ENCODE assay signal across 9 cellular contexts in the genomic region with DNA sequence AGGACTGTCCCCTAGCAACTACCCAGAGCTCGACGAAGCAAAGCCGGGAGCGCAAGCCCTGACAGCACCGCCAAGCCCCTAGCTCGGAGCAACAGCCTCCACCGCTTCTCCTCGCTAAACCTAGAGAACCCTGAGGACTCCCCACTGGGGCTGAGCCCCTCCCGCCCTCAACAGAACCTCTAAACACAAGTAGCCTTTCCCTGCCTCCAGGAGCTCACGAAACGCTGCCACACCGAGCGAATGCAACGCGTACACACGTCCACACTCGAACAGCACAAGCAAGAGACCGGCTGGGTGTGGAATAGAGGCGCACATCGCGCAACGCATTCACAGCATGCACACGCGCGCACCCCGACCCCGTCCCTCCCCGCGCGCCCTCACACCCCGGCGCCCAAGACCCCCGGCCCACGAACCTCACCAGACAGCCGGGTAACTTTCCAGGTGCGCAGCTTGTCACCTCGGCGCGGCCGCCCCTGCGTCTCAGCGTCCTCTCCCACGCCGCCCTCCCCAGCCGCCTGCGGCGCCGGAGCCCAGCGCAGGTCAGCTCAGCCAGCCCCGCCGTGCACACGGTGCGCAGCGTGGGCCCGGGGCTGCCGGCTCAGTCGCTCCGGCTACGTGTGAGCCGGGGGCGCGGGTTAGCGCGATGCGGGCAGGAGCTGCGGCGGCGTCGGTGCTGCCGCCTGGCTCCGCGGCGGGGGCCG. TPM values are rescaled to one million over a fixed set of nuclear protein-coding genes. Genes with fewer than 3 reads are reported as not detected.
DNase-seq lines count a peak whose midpoint lies in the region; ATAC-seq, FAIRE-seq and TF ChIP-seq lines count a peak whose summit lies in the region.
"Had no signal": no experiment of that assay in that cellular context is flagged by ENCODE, and none has a peak within 500 bp of the region (broad histone marks: within the 10 kb centered on the region; RNA-seq: fewer than 3 reads in every experiment).

No MANE protein-coding gene starts in this region.

- H2AFZ ChIP-seq in fibroblast of lung (ENCODE audit: low read length) (peak overlapping the region; percentile 90), HepG2 (ENCODE audit: low read length) (no peak overlapping the region)

- H3K4me3 ChIP-seq in fibroblast of lung (replicated peaks in 1 of 4; ENCODE audit: control extremely low read depth in 1 of 4, insufficient read depth in 1 of 4, low read depth in 3 of 4, low read length in 4 of 4) (peak overlapping the region; percentile 60 to 77 (median 68)), HepG2 (replicated peaks in 1 of 3; ENCODE audit: insufficient read depth in 1 of 3, low read depth in 2 of 3, low read length in 3 of 3) (no peak overlapping the region)

- TF ChIP-seq POLR2A in HepG2 (IDR thresholded peaks at IDR 0.05; ENCODE audit: insufficient read depth in 1 of 2, low read depth in 2 of 2, low read length in 2 of 2): no peak

- intact Hi-C loops in HepG2 (cut with micrococcal nuclease; ENCODE audit: unreplicated experiment): no loop called here

- H3K27ac ChIP-seq in RWPE1 (no peak overlapping the region), fibroblast of lung (ENCODE audit: insufficient read depth, low read length) (peak overlapping the region; percentile 42), HepG2 (ENCODE audit: extremely low read length, insufficient read depth, low read length) (no peak overlapping the region)

- ATAC-seq in omental fat pad (ENCODE audit: low FRiP score): peak; percentile 73
- ATAC-seq in HepG2: no peak
- ATAC-seq in GM19467 (IDR thresholded peaks at IDR 0.05; ENCODE audit: unreplicated experiment): no peak
- ATAC-seq in HG03342 (IDR thresholded peaks at IDR 0.05; ENCODE audit: unreplicated experiment): no peak
- no peak for ATAC-seq in HG02852 (IDR thresholded peaks at IDR 0.05; ENCODE audit: unreplicated experiment)

- no peaks in the 10 kb centered on the region for H3K36me3 ChIP-seq in fibroblast of lung (ENCODE audit: control insufficient read depth, insufficient read depth, low read length)
- H3K36me3 ChIP-seq in HepG2 (replicated peaks in 1 of 2; ENCODE audit: control insufficient read depth in 1 of 2, insufficient read depth in 2 of 2, low read length in 2 of 2): no peaks in the 10 kb centered on the region

- H3K79me2 ChIP-seq in fibroblast of lung (ENCODE audit: control insufficient read depth, insufficient read depth, low read length): peaks cover 10% of the 10 kb centered on the region
- no peaks in the 10 kb centered on the region for H3K79me2 ChIP-seq in HepG2 (ENCODE audit: insufficient read depth, low read length)

- H3K27me3 ChIP-seq in fibroblast of lung (ENCODE audit: control insufficient read depth, insufficient read depth, low read length) (no peaks in the 10 kb centered on the region), HepG2 (ENCODE audit: control insufficient read depth in 1 of 2, insufficient read depth in 2 of 2, low read length in 2 of 2) (peaks cover 0 to 11% of the 10 kb centered on the region in 2 experiments; a peak in 1 of 5 replicates)

- peak overlapping the region; percentile 61 for H3K9ac ChIP-seq in fibroblast of lung (ENCODE audit: insufficient read depth, low read length)
- no peak overlapping the region for H3K9ac ChIP-seq in HepG2 (ENCODE audit: insufficient read depth, low read depth, low read length)

- 54% methylated on average over 43 of the region's 74 CpGs for WGBS in HepG2 (ENCODE audit: low lambda C conversion rate)

- FAIRE-seq in HepG2 (lab: Jason Lieb, UNC): no peak
- FAIRE-seq: endothelial cell of umbilical vein had no signal

- in situ Hi-C loops in HepG2 (cut with HindIII; ENCODE audit: extremely low pct_ligation_motif_present, low pct_unique_long_range_greater_than_20kb): no loop called here

- CTCF ChIA-PET in RWPE1 (lab: Yijun Ruan, JAX): interaction anchor here (0.6 kb wide), 1 partner anchor 107 kb away, joined by 3 read pairs; no protein-coding TSS in a partner anchor
- CTCF ChIA-PET in HepG2 (lab: Yijun Ruan, JAX; ENCODE audit: low intra/inter-chr PET ratio, low total read pairs): no interaction called here

- H3K4me1 ChIP-seq in fibroblast of lung (ENCODE audit: control insufficient read depth, extremely low read depth, insufficient read depth, low read length): peaks cover 2% of the 10 kb centered on the region
- H3K4me1 ChIP-seq in HepG2 (ENCODE audit: insufficient read depth, low read length): no peaks in the 10 kb centered on the region

- TF ChIP-seq EP300 in HepG2 (IDR thresholded peaks at IDR 0.05; ENCODE audit: low read depth in 2 of 2, low read length in 2 of 2) (no peak), HepG2 (CRISPR knock-in tag; IDR thresholded peaks at IDR 0.05; ENCODE audit: borderline replicate concordance) (no peak)

- no peaks in the 10 kb centered on the region for H4K20me1 ChIP-seq in fibroblast of lung (ENCODE audit: control insufficient read depth, extremely low read depth, insufficient read depth, low read length)
- no peaks in the 10 kb centered on the region for H4K20me1 ChIP-seq in HepG2 (ENCODE audit: insufficient read depth, low read length)

- BruUV-seq in HepG2 (replicated peaks; lab: Mats Ljungman, UMichigan): no TSS peak

- POLR2A ChIA-PET in RWPE1 (lab: Yijun Ruan, JAX; ENCODE audit: low non-redundant PET): no interaction called here
- POLR2A ChIA-PET in HepG2 (lab: Yijun Ruan, JAX): no interaction called here

- TF ChIP-seq CTCF in RWPE1 (conservative IDR thresholded peaks at IDR 0.05; ENCODE audit: low read depth) (no peak), fibroblast of lung (conservative IDR thresholded peaks at IDR 0.05 in 1 of 2, IDR thresholded peaks at IDR 0.05 in 1 of 2; ENCODE audit: low read depth in 1 of 2, low read length in 2 of 2) (no peak), omental fat pad (IDR thresholded peaks at IDR 0.05) (no peak), HepG2 (CRISPR knock-in tag; IDR thresholded peaks at IDR 0.05) (no peak)

- no peaks in the 10 kb centered on the region for H3K9me3 ChIP-seq in fibroblast of lung (ENCODE audit: control insufficient read depth, insufficient read depth, low read depth, low read length)
- no peaks in the 10 kb centered on the region for H3K9me3 ChIP-seq in HepG2 (ENCODE audit: low read length)

- DNase-seq in EL (peak; percentile 4), RWPE1 (ENCODE audit: low spot score) (peak; percentile 13), fibroblast of lung (ENCODE audit: low read depth in 2 of 2) (peak; percentile 25 to 54), omental fat pad (ENCODE audit: low spot score) (no peak), HepG2 (ENCODE audit: low spot score) (no peak)

- peak overlapping the region; percentile 82 for H3K4me2 ChIP-seq in fibroblast of lung (ENCODE audit: extremely low read depth, insufficient read depth, low read length)
- H3K4me2 ChIP-seq in HepG2 (ENCODE audit: low read depth, low read length): no peak overlapping the region

- TF ChIP-seq RAD21 in HepG2 (CRISPR knock-in tag; IDR thresholded peaks at IDR 0.05): no peak

RNA-seq across cellular contexts. Expression of a gene that starts 0.4 kb away (rescaled TPM):
- total RNA-seq in fibroblast of lung: 17.5 and 26.5 TPM in 2 replicates
- 2.8 and 8.6 TPM in 2 replicates for polyA plus RNA-seq in fibroblast of lung
- 2.8 and 7.8 TPM in 2 replicates for polyA plus RNA-seq in fibroblast of lung (2012)
- polyA minus RNA-seq in fibroblast of lung (ENCODE audit: low replicate concordance): 3.7 and 4.2 TPM in 2 replicates
- 1 to 10 TPM in 2 of 4 donors, under 1 TPM in 1, not detected in 1; 0.13 to 1.2 (median 1.1) TPM for total RNA-seq in omental fat pad
- total RNA-seq in HepG2 (2016; rRNA removed; fragmentation: Illumina TruSeq; extraction: Trizol): 0.04 TPM in 1 of 2 replicates, not detected in the other
- total RNA-seq in HepG2 (2016; cell fraction: cytosol; rRNA removed; fragmentation: Illumina TruSeq; extraction: Trizol; ENCODE audit: low read depth): not detected in 2 replicates
- total RNA-seq in HepG2 (2016; cell fraction: insoluble cytoplasmic fraction; rRNA removed; fragmentation: Illumina TruSeq; extraction: Trizol): not detected in 2 replicates
- total RNA-seq in HepG2 (2016; cell fraction: membrane; rRNA removed; fragmentation: Illumina TruSeq; extraction: Trizol): not detected in 2 replicates
- not detected in 2 replicates for total RNA-seq in HepG2 (2016; cell fraction: nucleus; rRNA removed; fragmentation: Illumina TruSeq; extraction: Trizol)
- polyA plus RNA-seq in HepG2 (2011; rRNA removed): 0.03 and 0.04 TPM in 2 replicates
- polyA plus RNA-seq in HepG2 (2011; cell fraction: cytosol; rRNA removed): 0.04 TPM in 1 of 2 replicates, not detected in the other
- not detected in 2 replicates for polyA plus RNA-seq in HepG2 (2011; cell fraction: nucleus; rRNA removed)
- 0.04 TPM in 1 of 2 replicates, not detected in the other for polyA plus RNA-seq in HepG2 (2012)
- not detected in 2 replicates for polyA plus RNA-seq in HepG2 (2016; cell fraction: cytosol; fragmentation: Illumina TruSeq; extraction: Trizol; ENCODE audit: low read depth)
- polyA plus RNA-seq in HepG2 (2016; cell fraction: insoluble cytoplasmic fraction; fragmentation: Illumina TruSeq; extraction: Trizol; ENCODE audit: low read depth): not detected in 2 replicates
- polyA plus RNA-seq in HepG2 (2016; cell fraction: membrane; fragmentation: Illumina TruSeq; extraction: Trizol; ENCODE audit: low read depth): 0.03 TPM in 1 of 2 replicates, not detected in the other
- polyA plus RNA-seq in HepG2 (2016; cell fraction: nucleus; fragmentation: Illumina TruSeq; extraction: Trizol; ENCODE audit: insufficient read depth, low read depth): not detected in 2 replicates
- 0.08 TPM in 1 of 2 replicates, not detected in the other for polyA minus RNA-seq in HepG2 (2011; rRNA and poly(A)+ RNA removed; ENCODE audit: low replicate concordance)
- not detected in 2 replicates for polyA minus RNA-seq in HepG2 (2011; cell fraction: cytosol; rRNA and poly(A)+ RNA removed)
- 0.77 TPM in 1 of 2 replicates, not detected in the other for polyA minus RNA-seq in HepG2 (2011; cell fraction: nucleus; rRNA and poly(A)+ RNA removed)
- total RNA-seq: endothelial cell of umbilical vein had no signal
- polyA plus RNA-seq: endothelial cell of umbilical vein had no signal

Comparison
In these comparisons a context has a peak if more than half of its experiments do, and no peak if none do; other contexts are left out.
1. DNase-seq: peak in EL (single experiment), RWPE1 (single experiment) and fibroblast of lung (2 of 2); none in omental fat pad (single experiment) and HepG2 (single experiment).
2. H3K4me3 ChIP-seq: peak in fibroblast of lung (4 of 4); none in HepG2 (0 of 3).